ENCODE assay signal across 8 cellular contexts in the genomic region with DNA sequence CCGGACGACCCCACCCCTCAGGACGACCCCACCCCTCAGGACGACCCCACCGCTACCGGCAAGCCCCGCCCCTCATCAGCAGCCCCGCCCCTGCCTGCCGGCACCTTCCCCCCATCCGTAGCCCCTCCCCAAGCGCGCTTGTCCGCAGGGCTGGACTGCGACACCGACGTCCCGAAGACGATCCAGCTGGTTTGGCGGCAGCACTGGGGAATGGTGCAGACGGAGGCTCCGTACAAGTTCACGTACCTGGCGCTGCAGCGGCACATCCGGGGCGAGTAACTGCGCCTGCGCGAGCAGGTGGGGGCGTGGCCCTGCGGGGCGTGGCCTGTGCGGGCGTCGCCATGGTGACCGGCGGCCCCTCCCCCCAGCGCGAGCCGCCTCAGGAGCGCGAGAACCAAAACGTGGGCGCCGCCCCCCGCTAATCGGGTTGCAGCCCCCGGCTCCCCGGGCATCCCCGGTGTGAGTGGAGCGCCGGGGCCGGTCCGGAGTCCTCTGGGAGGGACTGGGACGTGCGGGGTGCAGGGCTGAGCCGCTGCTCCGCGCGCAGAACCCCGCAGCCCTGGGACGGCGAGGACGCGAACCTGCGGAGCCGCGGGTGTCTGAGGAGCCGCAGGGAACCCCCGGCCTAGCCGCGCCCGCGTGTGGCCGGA. TPM values are rescaled to one million over a fixed set of nuclear protein-coding genes. Genes with fewer than 3 reads are reported as not detected.
DNase-seq lines count a peak whose midpoint lies in the region; ATAC-seq lines count a peak whose summit lies in the region.

No MANE protein-coding gene starts in this region.

- DNase-seq in NCI-H510A (lab: John Stamatoyannopoulos, UW): peak; percentile 91
- DNase-seq in activated CD4-positive, alpha-beta T cell treated with anti-CD3 and anti-CD28 coated beads, Interleukin-2, amount 50 U/mL, for 48 hours: peak; percentile 88 to 89
- peak; percentile 95 for DNase-seq in ecto neural progenitor cell (ENCODE audit: low spot score)
- peak; percentile 21 to 74 for DNase-seq in lung microvascular endothelial cell (ENCODE audit: low read depth in 2 of 2)
- DNase-seq in stimulated activated CD8-positive, alpha-beta memory T cell treated with anti-CD3 and anti-CD28 coated beads, Interleukin-12 subunit alpha, Interleukin-12 subunit beta, amount 100 ng/mL, for 1 hour (ENCODE audit: low read depth): peak; percentile 80

- H3K4me3 ChIP-seq in GM08714 (ENCODE audit: low read length): peak overlapping the region; percentile 70

- peak; percentile 45 for ATAC-seq in HG02678 (IDR thresholded peaks at IDR 0.05; ENCODE audit: unreplicated experiment)
- no peak for ATAC-seq in HG03095 (IDR thresholded peaks at IDR 0.05; ENCODE audit: unreplicated experiment)

RNA-seq across cellular contexts. Expression of a gene that starts 4.9 kb away (rescaled TPM):
- total RNA-seq in lung microvascular endothelial cell: not detected in 2 replicates

RNA-seq across cellular contexts. Expression of a gene that starts 46.7 kb away (rescaled TPM):
- 4.8 and 5.2 TPM in 2 replicates for total RNA-seq in lung microvascular endothelial cell

RNA-seq across cellular contexts. Expression of a gene that starts 49.3 kb away (rescaled TPM):
- 35.7 and 53.8 TPM in 2 replicates for total RNA-seq in lung microvascular endothelial cell

RNA-seq across cellular contexts. Expression of a gene that starts 55.9 kb away (rescaled TPM):
- 109 TPM in 2 replicates for total RNA-seq in lung microvascular endothelial cell
